ENCODE assay signal across 1 cellular context in the genomic region with DNA sequence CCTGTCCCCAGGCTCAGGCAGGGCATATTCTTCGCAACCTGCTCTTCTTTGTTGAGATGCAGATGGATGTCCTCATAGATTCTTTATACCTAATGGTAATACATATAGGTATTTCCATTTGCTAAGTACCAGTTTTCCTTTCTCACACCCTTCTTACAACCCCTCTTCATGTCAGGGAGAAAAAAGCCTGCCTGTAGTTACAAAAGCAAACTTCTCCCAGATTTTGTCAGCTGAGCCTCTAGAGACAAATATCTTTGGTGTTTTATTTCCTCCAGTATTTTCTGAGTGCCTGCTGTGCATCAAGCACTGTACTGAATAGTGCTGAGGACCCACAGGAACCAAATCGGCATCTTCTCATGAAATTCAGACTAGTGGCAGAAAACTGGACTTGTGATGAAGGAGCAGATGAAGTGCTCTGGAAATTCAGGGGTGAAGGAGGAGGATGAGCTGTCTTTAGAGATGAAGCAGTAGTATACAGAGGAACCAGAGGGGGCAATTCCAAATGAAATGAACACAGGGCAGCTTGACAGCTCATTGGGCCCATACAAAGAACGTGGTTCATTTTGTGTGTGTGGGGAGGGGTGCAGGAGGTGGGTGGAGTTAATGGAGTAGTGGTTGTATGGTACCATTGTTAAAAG.
TF ChIP-seq lines count a peak whose summit lies in the region.

No MANE protein-coding gene starts in this region.

TF ChIP-seq in K562, 482 proteins besides CTCF, POLR2A, EP300 and RAD21 (continued from another document):
- TF ChIP-seq KHSRP (IDR thresholded peaks at IDR 0.05) (0 out of 2 replicates have a peak, but pooled peaks have one; percentile 32), GTF2E2 (tag; IDR thresholded peaks at IDR 0.05) (peak; percentile 61; the same call in 1 of the 2 replicates), NR1H2 (CRISPR knock-in tag; IDR thresholded peaks at IDR 0.05) (no peak), CHD1 (IDR thresholded peaks at IDR 0.05; ENCODE audit: low read length) (peak; percentile 11), CCAR2 (IDR thresholded peaks at IDR 0.05; ENCODE audit: low read depth, low read length) (no peak), MYNN (IDR thresholded peaks at IDR 0.05) (peak; percentile 38; the same call in 1 of the 2 replicates), MYNN (CRISPR knock-in tag; IDR thresholded peaks at IDR 0.05) (no peak), ZMIZ1 (IDR thresholded peaks at IDR 0.05; ENCODE audit: low read depth in 2 of 2, low read length in 2 of 2) (0 out of 4 replicates have a peak, but pooled peaks of 1 of the 2 experiments have one; percentile 19), ZNF780A (CRISPR knock-in tag; IDR thresholded peaks at IDR 0.05) (0 out of 2 replicates have a peak, but pooled peaks have one; percentile 16), ARID2 (IDR thresholded peaks at IDR 0.05) (peak; percentile 40; the same call in 1 of the 2 replicates), EHMT2 (IDR thresholded peaks at IDR 0.05) (0 out of 2 replicates have a peak, but pooled peaks have one; percentile 18), RHOXF2B (CRISPR knock-in tag; conservative IDR thresholded peaks at IDR 0.05) (no peak), ARNT (IDR thresholded peaks at IDR 0.05) (0 out of 4 replicates have a peak, but pooled peaks of 1 of the 2 experiments have one; percentile 57), PRDM10 (IDR thresholded peaks at IDR 0.05; ENCODE audit: partially characterized antibody) (peak; percentile 68), ELF4 (CRISPR knock-in tag; IDR thresholded peaks at IDR 0.05) (peak; percentile 50; the same call in 1 of the 2 replicates), KDM1A (IDR thresholded peaks at IDR 0.05) (peak in 1 of 2 experiments; percentile 54; a peak in 1 of 4 replicates), MLLT1 (IDR thresholded peaks at IDR 0.05) (peak; percentile 9 to 47; a peak in 2 of 4 replicates), POLR2AphosphoS2 (IDR thresholded peaks at IDR 0.05; ENCODE audit: low read length) (peak; percentile 11; the same call in 1 of the 2 replicates), ZNF3 (CRISPR knock-in tag; IDR thresholded peaks at IDR 0.05) (no peak), SAFB (IDR thresholded peaks at IDR 0.05; ENCODE audit: borderline replicate concordance, low read depth, low read length) (no peak), MNT (conservative IDR thresholded peaks at IDR 0.05) (peak in 1 of 2 experiments; percentile 42; a peak in 1 of 4 replicates), MAFK (IDR thresholded peaks at IDR 0.05; ENCODE audit: low read length) (peak; percentile 24; the same call in 1 of the 2 replicates), FOXK2 (conservative IDR thresholded peaks at IDR 0.05 in 1 of 2, IDR thresholded peaks at IDR 0.05 in 1 of 2; ENCODE audit: low read depth in 2 of 2) (peak; percentile 31 to 57; a peak in 1 of 4 replicates), ZNF644 (tag; IDR thresholded peaks at IDR 0.05; ENCODE audit: low read depth) (no peak), L3MBTL2 (IDR thresholded peaks at IDR 0.05) (peak; percentile 21; the same call in 1 of the 2 replicates), SUPT5H (IDR thresholded peaks at IDR 0.05) (peak; percentile 60; the same call in 1 of the 2 replicates), NFIC (IDR thresholded peaks at IDR 0.05) (no peak), DNMT1 (IDR thresholded peaks at IDR 0.05) (peak; percentile 14; the same call in 1 of the 2 replicates), NBN (IDR thresholded peaks at IDR 0.05; ENCODE audit: low read depth) (0 out of 2 replicates have a peak, but pooled peaks have one; percentile 17)
- TF ChIP-seq, protein P1, sequence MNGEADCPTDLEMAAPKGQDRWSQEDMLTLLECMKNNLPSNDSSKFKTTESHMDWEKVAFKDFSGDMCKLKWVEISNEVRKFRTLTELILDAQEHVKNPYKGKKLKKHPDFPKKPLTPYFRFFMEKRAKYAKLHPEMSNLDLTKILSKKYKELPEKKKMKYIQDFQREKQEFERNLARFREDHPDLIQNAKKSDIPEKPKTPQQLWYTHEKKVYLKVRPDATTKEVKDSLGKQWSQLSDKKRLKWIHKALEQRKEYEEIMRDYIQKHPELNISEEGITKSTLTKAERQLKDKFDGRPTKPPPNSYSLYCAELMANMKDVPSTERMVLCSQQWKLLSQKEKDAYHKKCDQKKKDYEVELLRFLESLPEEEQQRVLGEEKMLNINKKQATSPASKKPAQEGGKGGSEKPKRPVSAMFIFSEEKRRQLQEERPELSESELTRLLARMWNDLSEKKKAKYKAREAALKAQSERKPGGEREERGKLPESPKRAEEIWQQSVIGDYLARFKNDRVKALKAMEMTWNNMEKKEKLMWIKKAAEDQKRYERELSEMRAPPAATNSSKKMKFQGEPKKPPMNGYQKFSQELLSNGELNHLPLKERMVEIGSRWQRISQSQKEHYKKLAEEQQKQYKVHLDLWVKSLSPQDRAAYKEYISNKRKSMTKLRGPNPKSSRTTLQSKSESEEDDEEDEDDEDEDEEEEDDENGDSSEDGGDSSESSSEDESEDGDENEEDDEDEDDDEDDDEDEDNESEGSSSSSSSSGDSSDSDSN (IDR thresholded peaks at IDR 0.05; ENCODE audit: borderline replicate concordance in 1 of 2, low read depth in 2 of 2, low read length in 2 of 2): 0 out of 4 replicates have a peak, but pooled peaks of 1 of the 2 experiments have one; percentile 44
- TF ChIP-seq, protein P2, sequence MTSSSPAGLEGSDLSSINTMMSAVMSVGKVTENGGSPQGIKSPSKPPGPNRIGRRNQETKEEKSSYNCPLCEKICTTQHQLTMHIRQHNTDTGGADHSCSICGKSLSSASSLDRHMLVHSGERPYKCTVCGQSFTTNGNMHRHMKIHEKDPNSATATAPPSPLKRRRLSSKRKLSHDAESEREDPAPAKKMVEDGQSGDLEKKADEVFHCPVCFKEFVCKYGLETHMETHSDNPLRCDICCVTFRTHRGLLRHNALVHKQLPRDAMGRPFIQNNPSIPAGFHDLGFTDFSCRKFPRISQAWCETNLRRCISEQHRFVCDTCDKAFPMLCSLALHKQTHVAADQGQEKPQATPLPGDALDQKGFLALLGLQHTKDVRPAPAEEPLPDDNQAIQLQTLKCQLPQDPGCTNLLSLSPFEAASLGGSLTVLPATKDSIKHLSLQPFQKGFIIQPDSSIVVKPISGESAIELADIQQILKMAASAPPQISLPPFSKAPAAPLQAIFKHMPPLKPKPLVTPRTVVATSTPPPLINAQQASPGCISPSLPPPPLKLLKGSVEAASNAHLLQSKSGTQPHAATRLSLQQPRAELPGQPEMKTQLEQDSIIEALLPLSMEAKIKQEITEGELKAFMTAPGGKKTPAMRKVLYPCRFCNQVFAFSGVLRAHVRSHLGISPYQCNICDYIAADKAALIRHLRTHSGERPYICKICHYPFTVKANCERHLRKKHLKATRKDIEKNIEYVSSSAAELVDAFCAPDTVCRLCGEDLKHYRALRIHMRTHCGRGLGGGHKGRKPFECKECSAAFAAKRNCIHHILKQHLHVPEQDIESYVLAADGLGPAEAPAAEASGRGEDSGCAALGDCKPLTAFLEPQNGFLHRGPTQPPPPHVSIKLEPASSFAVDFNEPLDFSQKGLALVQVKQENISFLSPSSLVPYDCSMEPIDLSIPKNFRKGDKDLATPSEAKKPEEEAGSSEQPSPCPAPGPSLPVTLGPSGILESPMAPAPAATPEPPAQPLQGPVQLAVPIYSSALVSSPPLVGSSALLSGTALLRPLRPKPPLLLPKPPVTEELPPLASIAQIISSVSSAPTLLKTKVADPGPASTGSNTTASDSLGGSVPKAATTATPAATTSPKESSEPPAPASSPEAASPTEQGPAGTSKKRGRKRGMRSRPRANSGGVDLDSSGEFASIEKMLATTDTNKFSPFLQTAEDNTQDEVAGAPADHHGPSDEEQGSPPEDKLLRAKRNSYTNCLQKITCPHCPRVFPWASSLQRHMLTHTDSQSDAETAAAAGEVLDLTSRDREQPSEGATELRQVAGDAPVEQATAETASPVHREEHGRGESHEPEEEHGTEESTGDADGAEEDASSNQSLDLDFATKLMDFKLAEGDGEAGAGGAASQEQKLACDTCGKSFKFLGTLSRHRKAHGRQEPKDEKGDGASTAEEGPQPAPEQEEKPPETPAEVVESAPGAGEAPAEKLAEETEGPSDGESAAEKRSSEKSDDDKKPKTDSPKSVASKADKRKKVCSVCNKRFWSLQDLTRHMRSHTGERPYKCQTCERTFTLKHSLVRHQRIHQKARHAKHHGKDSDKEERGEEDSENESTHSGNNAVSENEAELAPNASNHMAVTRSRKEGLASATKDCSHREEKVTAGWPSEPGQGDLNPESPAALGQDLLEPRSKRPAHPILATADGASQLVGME (CRISPR knock-in tag; IDR thresholded peaks at IDR 0.05): no peak
- TF ChIP-seq, protein P3, sequence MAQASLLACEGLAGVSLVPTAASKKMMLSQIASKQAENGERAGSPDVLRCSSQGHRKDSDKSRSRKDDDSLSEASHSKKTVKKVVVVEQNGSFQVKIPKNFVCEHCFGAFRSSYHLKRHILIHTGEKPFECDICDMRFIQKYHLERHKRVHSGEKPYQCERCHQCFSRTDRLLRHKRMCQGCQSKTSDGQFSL (CRISPR knock-in tag; IDR thresholded peaks at IDR 0.05): no peak
- TF ChIP-seq, protein P3 (tag; IDR thresholded peaks at IDR 0.05): peak in 1 of 2 experiments; percentile 15; a peak in 1 of 4 replicates
